Comparison of ENCODE assay signal across 8 cellular contexts in genomic region chr15:64731012-64731806, GRCh38. TPM values are rescaled to one million over a fixed set of nuclear protein-coding genes. Genes with fewer than 3 reads are reported as not detected.
DNase-seq lines count a peak whose midpoint lies in the region; ATAC-seq and TF ChIP-seq lines count a peak whose summit lies in the region.

No MANE protein-coding gene starts in this region.

- WGBS in prostate gland = 22% methylated on average over 16 of the region's 16 CpGs

- intact Hi-C loops in cardiac septum (cut with DNase I) = loop anchor here (2.0 to 5.0 kb wide), 2 partner anchors 80 to 176 kb away; no protein-coding TSS in a partner anchor
- intact Hi-C loops in prostate gland (cut with DNase I) = no loop called here
- intact Hi-C loops in uterus (cut with DNase I; ENCODE audit: low total_unique reads) = loop anchor here (2.0 to 10.0 kb wide), 3 partner anchors 44 to 174 kb away; no protein-coding TSS in a partner anchor

- peaks cover 9% of the 10 kb centered on the region for H3K4me1 Mint-ChIP-seq in activated naive CD4-positive, alpha-beta T cell treated with anti-CD3 and anti-CD28 coated beads, Interleukin-2, amount 50 U/mL, for 24 hours

- H3K9me3 ChIP-seq in prostate gland (no peaks in the 10 kb centered on the region), uterus (no peaks in the 10 kb centered on the region)

- TF ChIP-seq POLR2A in prostate gland (IDR thresholded peaks at IDR 0.05) (peak; percentile 5), uterus (IDR thresholded peaks at IDR 0.05) (peak in 1 of 2 donors; percentile 12)

- peak; percentile 23 for DNase-seq in NCI-H1048 (lab: John Stamatoyannopoulos, UW)
- DNase-seq in SKM-1 (lab: John Stamatoyannopoulos, UW; ENCODE audit: unreplicated experiment) = peak; percentile 79
- peak; percentile 93 for DNase-seq in cardiac septum (ENCODE audit: low spot score)
- DNase-seq in prostate gland (ENCODE audit: low spot score) = peak; percentile 89
- DNase-seq in uterus = peak; percentile 87 to 90

- ATAC-seq in HG03378 (IDR thresholded peaks at IDR 0.05; ENCODE audit: unreplicated experiment) = no peak

- no peaks in the 10 kb centered on the region for H3K4me1 ChIP-seq in prostate gland (replicated peaks)
- H3K4me1 ChIP-seq in uterus = no peaks in the 10 kb centered on the region

- H3K27me3 ChIP-seq in prostate gland (replicated peaks; ENCODE audit: insufficient read depth) (no peaks in the 10 kb centered on the region), uterus (no peaks in the 10 kb centered on the region)

- H3K9me3 Mint-ChIP-seq in activated naive CD4-positive, alpha-beta T cell treated with anti-CD3 and anti-CD28 coated beads, Interleukin-2, amount 50 U/mL, for 24 hours = no peaks in the 10 kb centered on the region

- H3K27ac Mint-ChIP-seq in activated naive CD4-positive, alpha-beta T cell treated with anti-CD3 and anti-CD28 coated beads, Interleukin-2, amount 50 U/mL, for 24 hours = peak overlapping the region; percentile 46

- peak; percentile 86 for TF ChIP-seq CTCF in GM12874 (IDR thresholded peaks at IDR 0.05; ENCODE audit: insufficient read depth, low read depth, low read length)
- peak; percentile 55 to 94 (median 90) for TF ChIP-seq CTCF in prostate gland (IDR thresholded peaks at IDR 0.05)
- TF ChIP-seq CTCF in uterus (IDR thresholded peaks at IDR 0.05) = peak; percentile 87 to 93 (median 90)

- H3K27ac ChIP-seq in prostate gland (no peak overlapping the region), uterus (no peak overlapping the region)

- H3K36me3 ChIP-seq in prostate gland = no peaks in the 10 kb centered on the region
- no peaks in the 10 kb centered on the region for H3K36me3 ChIP-seq in uterus

- H3K4me3 Mint-ChIP-seq in activated naive CD4-positive, alpha-beta T cell treated with anti-CD3 and anti-CD28 coated beads, Interleukin-2, amount 50 U/mL, for 24 hours = no peak overlapping the region

- no peak overlapping the region for H3K4me3 ChIP-seq in prostate gland
- H3K4me3 ChIP-seq in uterus = no peak overlapping the region

- H3K36me3 Mint-ChIP-seq in activated naive CD4-positive, alpha-beta T cell treated with anti-CD3 and anti-CD28 coated beads, Interleukin-2, amount 50 U/mL, for 24 hours = no peaks in the 10 kb centered on the region

- no peaks in the 10 kb centered on the region for H3K27me3 Mint-ChIP-seq in activated naive CD4-positive, alpha-beta T cell treated with anti-CD3 and anti-CD28 coated beads, Interleukin-2, amount 50 U/mL, for 24 hours

RNA-seq across cellular contexts. Expression of gene RBPMS2, which starts 44.2 kb away (rescaled TPM):
- total RNA-seq in cardiac septum = 242 TPM
- 10 to 100 TPM in 1 of 2 donors, 1 to 10 TPM in 1; 2.3 to 14.0 TPM for total RNA-seq in prostate gland
- 10 to 100 TPM in 1 of 4 donors, 1 to 10 TPM in 3; 1.5 to 58.4 (median 6.4) TPM for total RNA-seq in uterus

Comparison
In these comparisons a context has a peak if more than half of its experiments do, and no peak if none do; other contexts are left out.
1. DNase-seq: peak in every context shown above with its lines; median percentile 93 in cardiac septum; 89 in prostate gland; 88 in uterus; 79 in SKM-1; 23 in NCI-H1048.